Comparison of ENCODE assay signal across 25 cellular contexts in the genomic region with DNA sequence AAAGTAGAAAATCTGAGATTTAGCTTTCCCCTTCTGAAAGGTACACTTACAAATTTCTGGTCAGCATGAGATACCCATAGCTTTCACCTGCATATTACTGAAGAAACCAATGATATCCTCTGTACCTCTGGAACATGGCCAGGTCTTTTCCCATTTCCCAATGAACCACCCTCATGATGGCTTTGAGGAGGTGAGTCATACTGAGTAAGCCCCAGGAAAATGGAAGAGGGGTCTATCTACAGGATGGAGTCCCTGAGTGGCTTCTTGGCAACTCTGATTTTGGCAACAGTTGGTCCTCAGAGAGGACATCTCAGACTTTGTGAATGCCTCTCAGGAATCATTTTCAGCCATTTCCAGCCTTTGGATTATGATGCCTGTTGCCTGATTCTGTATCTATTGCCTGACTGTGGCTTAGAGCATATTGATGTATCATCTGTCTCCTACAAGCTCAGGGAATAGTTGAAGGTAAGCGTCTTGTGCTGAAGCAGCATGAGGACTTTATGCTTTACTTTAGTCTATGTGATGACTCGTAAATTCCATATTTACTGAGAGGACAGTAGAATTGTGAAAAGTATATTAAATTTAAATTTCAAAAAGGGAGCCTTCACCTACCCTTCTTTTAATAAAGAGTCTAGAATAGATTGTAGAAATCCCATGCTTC.
DNase-seq lines count a peak whose midpoint lies in the region; ATAC-seq and TF ChIP-seq lines count a peak whose summit lies in the region.
"Had no signal": no experiment of that assay in that cellular context is flagged by ENCODE, and none has a peak within 500 bp of the region (broad histone marks: within the 10 kb centered on the region; RNA-seq: fewer than 3 reads in every experiment).

No MANE protein-coding gene starts in this region.

- ATAC-seq in HG03135 (IDR thresholded peaks at IDR 0.05; ENCODE audit: unreplicated experiment) = no peak
- ATAC-seq: T-cell had no signal

- DNase-seq in ELR (ENCODE audit: low read depth) = peak; percentile 46
- DNase-seq in NCI-H226 = peak; percentile 33
- DNase-seq in dermis blood vessel endothelial cell = peak; percentile 35
- peak; percentile 55 for DNase-seq in kidney tubule cell (ENCODE audit: low spot score)
- no peak for DNase-seq in NCI-H345 (lab: John Stamatoyannopoulos, UW)
- DNase-seq in NCI-H82 treated with DMSO at 0.1 percent for 48 hours (lab: John Stamatoyannopoulos, UW; ENCODE audit: unreplicated experiment) = no peak
- no peak for DNase-seq in sigmoid colon
- DNase-seq: activated CD4-positive, alpha-beta T cell treated with anti-CD3 and anti-CD28 coated beads, Interleukin-2, amount 10 ng/mL, durations not matched to agents 7 days and 5 days; activated effector memory CD4-positive, alpha-beta T cell treated with anti-CD3 and anti-CD28 coated beads, Interleukin-2, amount 50 U/mL, for 16 hours; AML-193; caudate nucleus; dorsolateral prefrontal cortex; glutamatergic neuron; H9; left ventricle myocardium inferior; NCI-H1417; Right ventricle myocardium superior; small intestine; stimulated activated CD4-positive, alpha-beta T cell treated with anti-CD3 and anti-CD28 coated beads, Interleukin-2, amount 100 ng/mL, for 48 hours; stimulated activated naive CD4-positive, alpha-beta T cell treated with Interleukin-2 at 50 U/mL for 16 hours; T-cell; trophoblast cell had no signal

- H3K27ac ChIP-seq in sigmoid colon = no peak overlapping the region
- H3K27ac ChIP-seq: dorsolateral prefrontal cortex, epithelial cell of prostate, left ventricle myocardium inferior, neural progenitor cell had no signal

- no peak for TF ChIP-seq CTCF in sigmoid colon (IDR thresholded peaks at IDR 0.05)

- peaks cover 0 to 9% (median 4%) of the 10 kb centered on the region in 4 donors for H3K4me1 ChIP-seq in sigmoid colon
- H3K4me1 ChIP-seq: neural progenitor cell had no signal

- no peaks in the 10 kb centered on the region for H3K9me3 ChIP-seq in sigmoid colon
- H3K9me3 ChIP-seq: left ventricle myocardium inferior had no signal

- H3K4me3 ChIP-seq in sigmoid colon = no peak overlapping the region
- H3K4me3 ChIP-seq: dorsolateral prefrontal cortex, left ventricle myocardium inferior, neural progenitor cell had no signal

- TF ChIP-seq EP300 in sigmoid colon (IDR thresholded peaks at IDR 0.05) = no peak

- no peaks in the 10 kb centered on the region for H3K27me3 ChIP-seq in sigmoid colon
- H3K27me3 ChIP-seq: neural progenitor cell had no signal

- 79 to 94% methylated on average over 2 of the region's 2 CpGs for WGBS in sigmoid colon, 2 donors

- no peaks in the 10 kb centered on the region for H3K36me3 ChIP-seq in sigmoid colon
- H3K36me3 ChIP-seq: left ventricle myocardium inferior, neural progenitor cell had no signal

- intact Hi-C loops in sigmoid colon (cut with DNase I) = no loop called here

- no peak for TF ChIP-seq POLR2A in sigmoid colon (IDR thresholded peaks at IDR 0.05)

Comparison
In these comparisons a context has a peak if more than half of its experiments do, and no peak if none do; other contexts are left out.
1. DNase-seq: peak in ELR (single experiment), NCI-H226 (single experiment), dermis blood vessel endothelial cell (single experiment) and kidney tubule cell (single experiment); none in NCI-H345 (single experiment), NCI-H82 treated with DMSO at 0.1 percent for 48 hours (single experiment) and sigmoid colon (single experiment).